ENCODE assay signal across 24 cellular contexts in the genomic region with DNA sequence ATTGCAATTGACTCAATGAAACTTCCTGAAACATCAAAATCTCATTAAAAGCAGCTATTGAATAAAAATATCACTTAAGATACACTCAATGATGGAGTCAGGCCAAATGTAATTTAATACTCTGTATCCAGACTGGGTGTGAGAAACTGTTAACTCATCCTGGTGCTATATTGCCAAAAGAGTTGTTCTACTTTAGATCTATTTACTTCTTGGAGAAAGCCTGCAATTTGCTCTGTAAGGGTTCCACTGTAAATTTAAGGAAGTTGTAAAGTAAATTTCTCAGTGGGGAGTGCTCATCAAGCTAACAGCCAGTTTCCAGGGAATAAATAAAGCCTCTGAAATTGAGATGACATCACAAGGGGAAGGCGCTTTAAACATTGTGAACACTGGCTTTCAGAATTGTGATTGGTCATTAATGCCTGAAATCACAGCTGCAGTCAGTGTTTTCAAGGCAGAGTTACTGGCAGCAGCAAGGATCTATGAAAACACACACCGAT.
DNase-seq lines count a peak whose midpoint lies in the region; ATAC-seq and TF ChIP-seq lines count a peak whose summit lies in the region.
"Had no signal": no experiment of that assay in that cellular context is flagged by ENCODE, and none has a peak within 500 bp of the region (broad histone marks: within the 10 kb centered on the region; RNA-seq: fewer than 3 reads in every experiment).

No MANE protein-coding gene starts in this region.

- no peak overlapping the region for H3K4me3 ChIP-seq in BLaER1 treated with 17β-estradiol and CSF1 and Interleukin-3, amounts not matched to agents 10 nM and 100 nM
- H3K4me3 ChIP-seq: BLaER1, esophagus squamous epithelium, heart right ventricle had no signal

- H3K4me1 ChIP-seq in BLaER1 treated with 17β-estradiol and CSF1 and Interleukin-3, amounts not matched to agents 10 nM and 100 nM, result peaks cover 0 to 52% (median 38%) of the 10 kb centered on the region in 10 experiments; a peak in 16 of 20 replicates
- H3K4me1 ChIP-seq: BLaER1, Caco-2, esophagus squamous epithelium, heart right ventricle had no signal

- no peaks in the 10 kb centered on the region for H3K9me3 ChIP-seq in BLaER1 treated with 17β-estradiol and CSF1 and Interleukin-3, amounts not matched to agents 10 nM and 100 nM (replicated peaks in 1 of 11)
- H3K9me3 ChIP-seq: BLaER1, Caco-2, esophagus squamous epithelium, heart right ventricle had no signal

- H3K9me3 Mint-ChIP-seq in WTC11, result no peaks in the 10 kb centered on the region
- H3K9me3 Mint-ChIP-seq in activated naive CD4-positive, alpha-beta T cell treated with anti-CD3 and anti-CD28 coated beads for 36 hours, result no peaks in the 10 kb centered on the region
- H3K9me3 Mint-ChIP-seq: activated naive CD8-positive, alpha-beta T cell treated with anti-CD3 and anti-CD28 coated beads, Interleukin-2, amount 50 U/mL, for 24 hours; neural crest cell had no signal

- H4K20me1 ChIP-seq in BLaER1 treated with 17β-estradiol and CSF1 and Interleukin-3, amounts not matched to agents 10 nM and 100 nM, result no peaks in the 10 kb centered on the region
- H4K20me1 ChIP-seq: BLaER1 had no signal

- H3K36me3 Mint-ChIP-seq in WTC11, result no peaks in the 10 kb centered on the region
- H3K36me3 Mint-ChIP-seq in activated naive CD4-positive, alpha-beta T cell treated with anti-CD3 and anti-CD28 coated beads for 36 hours (ENCODE audit: low read depth), result no peaks in the 10 kb centered on the region
- H3K36me3 Mint-ChIP-seq: stimulated activated effector memory CD8-positive, alpha-beta T cell treated with anti-CD3 and anti-CD28 coated beads, Interleukin-12 subunit alpha, Interleukin-12 subunit beta, amount 100 ng/mL, for 72 hours had no signal

- peaks cover 42% of the 10 kb centered on the region for H3K4me1 Mint-ChIP-seq in WTC11
- H3K4me1 Mint-ChIP-seq in activated naive CD4-positive, alpha-beta T cell treated with anti-CD3 and anti-CD28 coated beads for 36 hours (ENCODE audit: low read depth), result no peaks in the 10 kb centered on the region
- H3K4me1 Mint-ChIP-seq: activated naive CD8-positive, alpha-beta T cell treated with anti-CD3 and anti-CD28 coated beads, Interleukin-2, amount 50 U/mL, for 24 hours; neural crest cell; stimulated activated effector memory CD8-positive, alpha-beta T cell treated with anti-CD3 and anti-CD28 coated beads, Interleukin-12 subunit alpha, Interleukin-12 subunit beta, amount 100 ng/mL, for 72 hours; T-helper 17 cell had no signal

- no peaks in the 10 kb centered on the region for H3K27me3 ChIP-seq in BLaER1 treated with 17β-estradiol and CSF1 and Interleukin-3, amounts not matched to agents 10 nM and 100 nM
- H3K27me3 ChIP-seq: BLaER1, esophagus squamous epithelium, heart right ventricle had no signal

- no peak for ATAC-seq in WTC11
- no peak for ATAC-seq in GM21619 (IDR thresholded peaks at IDR 0.05; ENCODE audit: unreplicated experiment)
- no peak for ATAC-seq in GM21723 (IDR thresholded peaks at IDR 0.05; ENCODE audit: unreplicated experiment)
- ATAC-seq: activated CD8-positive, alpha-beta T cell treated with anti-CD3 and anti-CD28 coated beads, Interleukin-2, amount 10 ng/mL, durations not matched to agents 7 days and 5 days; activated naive CD8-positive, alpha-beta T cell treated with anti-CD3 and anti-CD28 coated beads, Interleukin-2, amount 50 U/mL, for 24 hours; heart right ventricle; right cardiac atrium; stimulated activated effector memory CD8-positive, alpha-beta T cell treated with anti-CD3 and anti-CD28 coated beads, Interleukin-12 subunit alpha, Interleukin-12 subunit beta, amount 100 ng/mL, for 72 hours; T-helper 17 cell had no signal

- H3K4me2 ChIP-seq in BLaER1 treated with 17β-estradiol and CSF1 and Interleukin-3, amounts not matched to agents 10 nM and 100 nM, result peak overlapping the region in 6 of 11 experiments; percentile 1 to 52 (median 10); a peak in 5 of 22 replicates
- H3K4me2 ChIP-seq: BLaER1 had no signal

- CTCF ChIA-PET in WTC11 (lab: Charles Lee), result no interaction called here
- CTCF ChIA-PET in activated naive CD4-positive, alpha-beta T cell treated with anti-CD3 and anti-CD28 coated beads for 36 hours (lab: Charles Lee), result interaction anchor here (0.6 to 0.7 kb wide), 2 partner anchors 87 to 205 kb away, joined by 3 to 8 read pairs; no protein-coding TSS in a partner anchor

- peak overlapping the region; percentile 9; the same call in 1 of the 2 replicates for H3K27ac Mint-ChIP-seq in WTC11
- H3K27ac Mint-ChIP-seq in activated naive CD4-positive, alpha-beta T cell treated with anti-CD3 and anti-CD28 coated beads for 36 hours, result no peak overlapping the region
- H3K27ac Mint-ChIP-seq: activated CD8-positive, alpha-beta T cell treated with anti-CD3 and anti-CD28 coated beads, Interleukin-2, amount 10 ng/mL, durations not matched to agents 7 days and 5 days; activated naive CD8-positive, alpha-beta T cell treated with anti-CD3 and anti-CD28 coated beads, Interleukin-2, amount 50 U/mL, for 24 hours; stimulated activated effector memory CD8-positive, alpha-beta T cell treated with anti-CD3 and anti-CD28 coated beads, Interleukin-12 subunit alpha, Interleukin-12 subunit beta, amount 100 ng/mL, for 72 hours; T-helper 17 cell had no signal

- no peak for TF ChIP-seq CTCF in WTC11 (IDR thresholded peaks at IDR 0.05)

- no peak overlapping the region for H3K9ac ChIP-seq in BLaER1 treated with 17β-estradiol and CSF1 and Interleukin-3, amounts not matched to agents 10 nM and 100 nM
- H3K9ac ChIP-seq: BLaER1 had no signal

- no peak overlapping the region for H3K4me3 Mint-ChIP-seq in WTC11
- H3K4me3 Mint-ChIP-seq in activated naive CD4-positive, alpha-beta T cell treated with anti-CD3 and anti-CD28 coated beads for 36 hours, result no peak overlapping the region
- H3K4me3 Mint-ChIP-seq: activated CD8-positive, alpha-beta T cell treated with anti-CD3 and anti-CD28 coated beads, Interleukin-2, amount 10 ng/mL, durations not matched to agents 7 days and 5 days; activated naive CD8-positive, alpha-beta T cell treated with anti-CD3 and anti-CD28 coated beads, Interleukin-2, amount 50 U/mL, for 24 hours; neural crest cell; stimulated activated effector memory CD8-positive, alpha-beta T cell treated with anti-CD3 and anti-CD28 coated beads, Interleukin-12 subunit alpha, Interleukin-12 subunit beta, amount 100 ng/mL, for 72 hours; T-helper 17 cell had no signal

- intact Hi-C loops in activated naive CD4-positive, alpha-beta T cell treated with anti-CD3 and anti-CD28 coated beads for 36 hours (cut with micrococcal nuclease), result loop anchor here (2.0 kb wide), 1 partner anchor 21 kb away; no protein-coding TSS in a partner anchor

- H3K27me3 Mint-ChIP-seq in WTC11 (ENCODE audit: low read depth), result no peaks in the 10 kb centered on the region
- H3K27me3 Mint-ChIP-seq in activated naive CD4-positive, alpha-beta T cell treated with anti-CD3 and anti-CD28 coated beads for 36 hours (ENCODE audit: low read depth), result no peaks in the 10 kb centered on the region
- H3K27me3 Mint-ChIP-seq: activated naive CD8-positive, alpha-beta T cell treated with anti-CD3 and anti-CD28 coated beads, Interleukin-2, amount 50 U/mL, for 24 hours; T-helper 17 cell had no signal

- POLR2A ChIA-PET in WTC11 (lab: Charles Lee), result no interaction called here

- peak; percentile 51 for DNase-seq in DMS53 (lab: John Stamatoyannopoulos, UW)
- peak; percentile 84 to 89 for DNase-seq in NCI-H446 (lab: John Stamatoyannopoulos, UW)
- no peak for DNase-seq in WTC11 (ENCODE audit: low spot score)
- DNase-seq in stimulated activated CD4-positive, alpha-beta T cell treated with anti-CD3 and anti-CD28 coated beads, Interleukin-4, amount 100 ng/mL, for 24 hours, result no peak
- no peak for DNase-seq in activated naive CD4-positive, alpha-beta T cell treated with anti-CD3 and anti-CD28 coated beads for 36 hours
- DNase-seq: activated CD8-positive, alpha-beta T cell treated with anti-CD3 and anti-CD28 coated beads, Interleukin-2, amount 10 ng/mL, durations not matched to agents 7 days and 5 days; activated gamma-delta T cell; activated naive CD8-positive, alpha-beta T cell treated with anti-CD3 and anti-CD28 coated beads, Interleukin-2, amount 50 U/mL, for 24 hours; Caco-2; dermis blood vessel endothelial cell; esophagus squamous epithelium; foreskin melanocyte; heart right ventricle; NCI-H1694; NCI-H226; right cardiac atrium; stimulated activated CD4-positive, alpha-beta T cell treated with anti-CD3 and anti-CD28 coated beads, Interleukin-4, amount 100 ng/mL, for 1 hour; T-helper 17 cell had no signal

- no peaks in the 10 kb centered on the region for H3K36me3 ChIP-seq in BLaER1 treated with 17β-estradiol and CSF1 and Interleukin-3, amounts not matched to agents 10 nM and 100 nM
- H3K36me3 ChIP-seq: BLaER1, esophagus squamous epithelium, heart right ventricle had no signal

- H3K27ac ChIP-seq in BLaER1 treated with 17β-estradiol and CSF1 and Interleukin-3, amounts not matched to agents 10 nM and 100 nM, result peak overlapping the region in 1 of 11 experiments; percentile 2; a peak in 1 of 22 replicates
- H3K27ac ChIP-seq: BLaER1, esophagus squamous epithelium, heart right ventricle had no signal

TF ChIP-seq in WTC11, 78 proteins besides CTCF, POLR2A, EP300 and RAD21 (continues in another document):
- TF ChIP-seq, protein P1, sequence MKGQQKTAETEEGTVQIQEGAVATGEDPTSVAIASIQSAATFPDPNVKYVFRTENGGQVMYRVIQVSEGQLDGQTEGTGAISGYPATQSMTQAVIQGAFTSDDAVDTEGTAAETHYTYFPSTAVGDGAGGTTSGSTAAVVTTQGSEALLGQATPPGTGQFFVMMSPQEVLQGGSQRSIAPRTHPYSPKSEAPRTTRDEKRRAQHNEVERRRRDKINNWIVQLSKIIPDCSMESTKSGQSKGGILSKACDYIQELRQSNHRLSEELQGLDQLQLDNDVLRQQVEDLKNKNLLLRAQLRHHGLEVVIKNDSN (CRISPR knock-in tag; IDR thresholded peaks at IDR 0.05), result no peak
- TF ChIP-seq, protein P2, sequence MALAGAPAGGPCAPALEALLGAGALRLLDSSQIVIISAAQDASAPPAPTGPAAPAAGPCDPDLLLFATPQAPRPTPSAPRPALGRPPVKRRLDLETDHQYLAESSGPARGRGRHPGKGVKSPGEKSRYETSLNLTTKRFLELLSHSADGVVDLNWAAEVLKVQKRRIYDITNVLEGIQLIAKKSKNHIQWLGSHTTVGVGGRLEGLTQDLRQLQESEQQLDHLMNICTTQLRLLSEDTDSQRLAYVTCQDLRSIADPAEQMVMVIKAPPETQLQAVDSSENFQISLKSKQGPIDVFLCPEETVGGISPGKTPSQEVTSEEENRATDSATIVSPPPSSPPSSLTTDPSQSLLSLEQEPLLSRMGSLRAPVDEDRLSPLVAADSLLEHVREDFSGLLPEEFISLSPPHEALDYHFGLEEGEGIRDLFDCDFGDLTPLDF (CRISPR knock-in tag; IDR thresholded peaks at IDR 0.05), result no peak
- TF ChIP-seq ZNF263 (CRISPR knock-in tag; IDR thresholded peaks at IDR 0.05; ENCODE audit: low read depth) (no peak), JUN (CRISPR knock-in tag; IDR thresholded peaks at IDR 0.05) (no peak), NR2C2 (CRISPR knock-in tag; IDR thresholded peaks at IDR 0.05) (no peak), NFE2L1 (CRISPR knock-in tag; IDR thresholded peaks at IDR 0.05) (no peak), FOXK1 (CRISPR knock-in tag; IDR thresholded peaks at IDR 0.05) (no peak), ZNF317 (CRISPR knock-in tag; IDR thresholded peaks at IDR 0.05; ENCODE audit: borderline replicate concordance, low read depth) (no peak), NR3C1 (CRISPR knock-in tag; conservative IDR thresholded peaks at IDR 0.05; ENCODE audit: low read depth) (no peak)

Comparison
In these comparisons a context has a peak if more than half of its experiments do, and no peak if none do; other contexts are left out.
1. DNase-seq: peak in DMS53 (single experiment) and NCI-H446 (2 of 2); none in WTC11 (single experiment), stimulated activated CD4-positive, alpha-beta T cell treated with anti-CD3 and anti-CD28 coated beads, Interleukin-4, amount 100 ng/mL, for 24 hours (single experiment) and activated naive CD4-positive, alpha-beta T cell treated with anti-CD3 and anti-CD28 coated beads for 36 hours (single experiment).